Comparison of ENCODE assay signal across 2 cellular contexts in the genomic region with DNA sequence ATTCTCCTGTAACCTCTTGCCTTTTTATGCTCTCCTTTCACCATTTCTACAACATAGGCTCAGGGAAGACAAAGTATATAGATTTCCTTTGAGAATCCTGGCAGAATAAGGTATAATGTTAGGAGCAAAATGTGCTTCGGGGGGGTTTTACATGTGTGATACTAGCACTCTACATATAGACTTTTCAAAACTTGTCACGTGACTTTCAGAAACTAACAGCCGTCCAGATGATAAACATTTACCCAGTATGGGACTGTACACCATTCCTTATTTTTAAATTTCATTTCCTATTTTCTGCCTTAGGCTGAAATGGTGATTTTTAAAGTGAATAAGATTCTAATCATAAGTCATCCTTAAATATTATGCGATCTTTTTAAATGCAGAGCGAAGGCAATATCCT.
TF ChIP-seq lines count a peak whose summit lies in the region.

No MANE protein-coding gene starts in this region.

TF ChIP-seq in GM23338, 12 proteins besides CTCF, POLR2A, EP300 and RAD21 (continued from another document):
- no peak for TF ChIP-seq ZNF114 (CRISPR knock-in tag; IDR thresholded peaks at IDR 0.05)

TF ChIP-seq in K562, 482 proteins besides CTCF, POLR2A, EP300 and RAD21 (continued from another document):
- TF ChIP-seq KAT7 (CRISPR knock-in tag; IDR thresholded peaks at IDR 0.05; ENCODE audit: borderline replicate concordance): no peak
- TF ChIP-seq NFE2 (IDR thresholded peaks at IDR 0.05; ENCODE audit: low read depth): no peak
TF ChIP-seq in K562: peak in this region for 3.
